In the genomic region with DNA sequence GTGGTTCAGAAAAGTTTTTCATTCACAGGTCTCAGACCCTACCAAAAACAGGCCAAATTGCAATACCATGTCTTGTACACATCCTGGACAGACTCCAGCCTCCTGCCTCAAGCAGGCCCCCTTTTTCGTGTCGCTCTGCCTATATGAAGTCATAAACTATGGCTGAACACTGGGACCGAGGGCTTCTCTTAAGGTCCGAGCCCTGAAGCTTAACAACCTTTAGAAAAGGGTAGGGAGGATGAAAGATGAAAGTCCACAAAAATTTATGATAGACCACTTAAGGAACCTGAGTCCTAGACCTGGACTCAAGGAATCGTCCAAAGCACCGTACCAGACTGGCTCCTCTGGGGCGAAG, we compare ENCODE assay signal across 8 cellular contexts. TPM values are rescaled to one million over a fixed set of nuclear protein-coding genes. Genes with fewer than 3 reads are reported as not detected.
DNase-seq lines count a peak whose midpoint lies in the region; ATAC-seq and TF ChIP-seq lines count a peak whose summit lies in the region.

No MANE protein-coding gene starts in this region.

- peak overlapping the region; percentile 94 for H3K27ac ChIP-seq in HCT116 (ENCODE audit: low read depth, low read length)

- H3K4me2 ChIP-seq in HCT116 (ENCODE audit: low read length) = peak overlapping the region; percentile 80

- no peaks in the 10 kb centered on the region for H3K9me3 ChIP-seq in HCT116 (ENCODE audit: control insufficient read depth in 1 of 2, insufficient read depth in 1 of 2, low read depth in 1 of 2, low read length in 2 of 2)

- no TSS peak for BruUV-seq in HCT116 (replicated peaks; lab: Mats Ljungman, UMichigan)

- H3K9me2 ChIP-seq in HCT116 (ENCODE audit: insufficient read depth) = no peaks in the 10 kb centered on the region

- peak overlapping the region; percentile 97 to 99 for H3K4me3 Mint-ChIP-seq in activated T-cell treated with anti-CD3 and anti-CD28 coated beads, Interleukin-2, amount 50 U/mL, for 72 hours

- POLR2A ChIA-PET in HCT116 (lab: Charles Lee) = no interaction called here

- H3K79me2 ChIP-seq in HCT116 (ENCODE audit: insufficient read depth, low read length) = peaks cover 31% of the 10 kb centered on the region

- no peak for TF ChIP-seq RAD21 in HCT116 (IDR thresholded peaks at IDR 0.05; ENCODE audit: low read depth)

- H4K20me1 ChIP-seq in HCT116 (ENCODE audit: insufficient read depth) = no peaks in the 10 kb centered on the region

- RAD21 ChIA-PET in HCT116 (lab: Charles Lee; ENCODE audit: low non-redundant PET in 1 of 2, low total read pairs in 2 of 2, uncharacterized antibody in 2 of 2, unreplicated experiment in 2 of 2) = no interaction called here

- ATAC-seq in activated T-cell treated with anti-CD3 and anti-CD28 coated beads, Interleukin-2, amount 50 U/mL, for 72 hours (replicated peaks in 1 of 2) = peak; percentile 33
- peak; percentile 42 for ATAC-seq in HCT116

- H3K4me3 ChIP-seq in HCT116 (replicated peaks in 1 of 2; ENCODE audit: low read depth in 1 of 2, low read length in 2 of 2) = peak overlapping the region; percentile 83 to 84

- no peak for TF ChIP-seq CTCF in HCT116 (IDR thresholded peaks at IDR 0.05 in 2 of 3, conservative IDR thresholded peaks at IDR 0.05 in 1 of 3; ENCODE audit: borderline replicate concordance in 1 of 3, insufficient read depth in 1 of 3, low read depth in 2 of 3, low read length in 2 of 3)

- H3K9ac ChIP-seq in HCT116 (ENCODE audit: low read length) = peak overlapping the region; percentile 94

- peaks cover 48% of the 10 kb centered on the region for H3K4me1 Mint-ChIP-seq in activated T-cell treated with anti-CD3 and anti-CD28 coated beads, Interleukin-2, amount 50 U/mL, for 72 hours (ENCODE audit: low read depth)

- H3K27ac Mint-ChIP-seq in activated T-cell treated with anti-CD3 and anti-CD28 coated beads, Interleukin-2, amount 50 U/mL, for 72 hours = peak overlapping the region; percentile 97

- no peaks in the 10 kb centered on the region for H3K36me3 ChIP-seq in HCT116 (ENCODE audit: control insufficient read depth in 1 of 2, insufficient read depth in 2 of 2, low read length in 2 of 2)

- peaks cover 13 to 17% of the 10 kb centered on the region in 2 experiments for H3K4me1 ChIP-seq in HCT116 (ENCODE audit: control insufficient read depth in 1 of 2, insufficient read depth in 2 of 2, low read length in 2 of 2)

- TF ChIP-seq POLR2A in HCT116 (IDR thresholded peaks at IDR 0.05; ENCODE audit: borderline replicate concordance, extremely low read depth, insufficient read depth, insufficient read length) = no peak

- H3K36me3 Mint-ChIP-seq in activated T-cell treated with anti-CD3 and anti-CD28 coated beads, Interleukin-2, amount 50 U/mL, for 72 hours (ENCODE audit: insufficient read depth in 2 of 2) = peaks cover 4 to 8% of the 10 kb centered on the region in 2 donors

- intact Hi-C loops in HCT116 (cut with micrococcal nuclease) = no loop called here

- peak overlapping the region; percentile 2 for H2AFZ ChIP-seq in HCT116 (ENCODE audit: low read depth, low read length, poor library complexity, severe bottlenecking)

- H3K27me3 ChIP-seq in HCT116 (ENCODE audit: insufficient read depth, low read length) = no peaks in the 10 kb centered on the region

- H3K27me3 Mint-ChIP-seq in activated T-cell treated with anti-CD3 and anti-CD28 coated beads, Interleukin-2, amount 50 U/mL, for 72 hours (ENCODE audit: low read depth) = no peaks in the 10 kb centered on the region

- CTCF ChIA-PET in HCT116 (lab: Charles Lee) = interaction anchor here (0.5 to 1.5 kb wide), 4 partner anchors 88 to 552 kb away, joined by 3 to 6 read pairs (median 4); no protein-coding TSS in a partner anchor

- no peaks in the 10 kb centered on the region for H3K9me3 Mint-ChIP-seq in activated T-cell treated with anti-CD3 and anti-CD28 coated beads, Interleukin-2, amount 50 U/mL, for 72 hours

- DNase-seq in activated T-cell treated with anti-CD3 and anti-CD28 coated beads, Interleukin-2, amount 50 U/mL, for 72 hours = peak; percentile 18 to 43
- DNase-seq in activated T-cell treated with anti-CD3 and anti-CD28 coated beads, Interleukin-2, amount 50 U/mL, for 48 hours = no peak
- DNase-seq in HCT116 (ENCODE audit: low read depth, low spot score) = no peak
- peak; percentile 25 for DNase-seq in NCI-H510A (lab: John Stamatoyannopoulos, UW)
- peak; percentile 20 for DNase-seq in brain pericyte (ENCODE audit: low read depth, low spot score)
- peak; percentile 53 for DNase-seq in kidney glomerular epithelial cell (lab: John Stamatoyannopoulos, UW)
- peak; percentile 29 for DNase-seq in superior temporal gyrus (ENCODE audit: extremely low spot score)
- no peak for DNase-seq in amniotic stem cell (lab: John Stamatoyannopoulos, UW)

TF ChIP-seq in HCT116, 20 proteins besides CTCF, POLR2A, EP300 and RAD21:
- TF ChIP-seq YY1 (IDR thresholded peaks at IDR 0.05; ENCODE audit: extremely low read depth, insufficient replicate concordance, low read depth, low read length) = peak; percentile 14
- no peak for TF ChIP-seq JUND (IDR thresholded peaks at IDR 0.05)
TF ChIP-seq in HCT116: peak in this region for 1.

RNA-seq across cellular contexts. Expression of a gene that starts 1.3 kb away (rescaled TPM):
- total RNA-seq in activated T-cell treated with anti-CD3 and anti-CD28 coated beads, Interleukin-2, amount 50 U/mL, for 72 hours = 10 to 100 TPM; 64.4 to 64.6 TPM
- 35.3 TPM for total RNA-seq in HCT116 (2021; ENCODE audit: unreplicated experiment)
- polyA plus RNA-seq in HCT116 (2012) = 45.6 and 56.0 TPM in 2 replicates

Comparison
In these comparisons a context has a peak if more than half of its experiments do, and no peak if none do; other contexts are left out.
1. DNase-seq: peak in activated T-cell treated with anti-CD3 and anti-CD28 coated beads, Interleukin-2, amount 50 U/mL, for 72 hours (2 of 2), NCI-H510A (single experiment), brain pericyte (single experiment), kidney glomerular epithelial cell (single experiment) and superior temporal gyrus (single experiment); none in activated T-cell treated with anti-CD3 and anti-CD28 coated beads, Interleukin-2, amount 50 U/mL, for 48 hours (0 of 2), HCT116 (single experiment) and amniotic stem cell (single experiment).